ENCODE assay signal across 8 cellular contexts in the genomic region with DNA sequence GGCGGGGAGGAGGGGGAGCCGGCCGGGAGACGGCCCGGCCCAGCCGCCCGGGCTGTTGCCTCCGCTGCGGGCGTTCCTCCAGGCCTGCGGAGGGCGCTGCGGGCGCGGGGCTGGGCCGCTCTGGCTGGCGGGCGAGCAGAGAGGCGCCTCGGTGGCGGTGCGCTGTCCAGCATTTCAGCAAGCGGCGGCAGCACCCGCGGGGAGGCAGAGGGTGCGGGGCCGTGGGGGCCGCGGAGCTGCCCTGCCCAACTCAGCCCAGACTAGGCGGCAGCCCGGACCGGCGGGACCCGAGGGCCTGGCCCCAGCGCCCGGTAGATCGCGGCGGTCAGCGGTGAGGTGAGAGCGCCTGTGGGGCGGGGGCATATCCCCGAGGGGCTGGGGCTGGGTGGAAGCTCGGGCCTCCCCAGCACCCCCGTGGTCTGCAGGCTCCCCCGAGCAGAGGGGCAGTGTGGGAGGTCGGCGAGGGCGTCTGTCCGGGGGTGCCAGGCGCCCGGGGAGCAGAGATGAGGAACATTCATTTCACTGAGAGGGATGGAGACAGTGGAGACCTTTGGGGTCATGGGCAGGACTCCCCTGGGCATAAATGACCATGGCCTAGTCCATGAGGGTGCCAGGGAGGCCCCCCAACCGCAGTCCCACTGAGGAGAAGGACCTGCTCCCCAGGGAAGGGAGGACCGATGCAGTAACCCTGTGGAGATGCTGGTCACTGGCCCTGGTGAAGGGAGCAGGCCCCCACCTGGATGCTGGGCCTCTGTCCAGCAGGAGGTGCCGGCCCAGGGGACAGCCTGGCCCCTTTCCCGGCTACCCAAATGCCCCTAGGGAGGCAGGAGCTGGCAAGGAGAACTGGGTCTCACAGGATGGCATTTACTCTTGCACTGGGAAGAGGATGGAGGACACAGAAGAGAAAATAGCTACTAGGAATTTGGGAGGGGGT. TPM values are rescaled to one million over a fixed set of nuclear protein-coding genes. Genes with fewer than 3 reads are reported as not detected.
DNase-seq lines count a peak whose midpoint lies in the region; ATAC-seq and TF ChIP-seq lines count a peak whose summit lies in the region.

A gene with protein sequence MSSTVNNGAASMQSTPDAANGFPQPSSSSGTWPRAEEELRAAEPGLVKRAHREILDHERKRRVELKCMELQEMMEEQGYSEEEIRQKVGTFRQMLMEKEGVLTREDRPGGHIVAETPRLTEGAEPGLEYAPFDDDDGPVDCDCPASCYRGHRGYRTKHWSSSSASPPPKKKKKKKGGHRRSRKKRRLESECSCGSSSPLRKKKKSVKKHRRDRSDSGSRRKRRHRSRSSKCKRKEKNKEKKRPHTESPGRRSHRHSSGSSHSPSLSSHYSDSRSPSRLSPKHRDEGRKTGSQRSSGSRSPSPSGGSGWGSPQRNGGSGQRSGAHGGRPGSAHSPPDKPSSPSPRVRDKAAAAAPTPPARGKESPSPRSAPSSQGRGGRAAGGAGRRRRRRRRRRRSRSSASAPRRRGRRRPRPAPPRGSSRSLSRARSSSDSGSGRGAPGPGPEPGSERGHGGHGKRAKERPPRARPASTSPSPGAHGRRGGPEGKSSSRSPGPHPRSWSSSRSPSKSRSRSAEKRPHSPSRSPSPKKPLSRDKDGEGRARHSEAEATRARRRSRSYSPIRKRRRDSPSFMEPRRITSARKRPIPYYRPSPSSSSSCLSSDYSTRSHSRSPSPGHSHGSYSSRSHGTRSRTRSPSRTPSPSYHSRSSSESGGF (plus strand): TSS at position 165 of the 934 bp plus-strand sequence. CDS start 33,171 bp downstream, outside the sequence.

- H3K4me1 ChIP-seq in ES-I3 (ENCODE audit: insufficient read depth, low read length) = peaks cover 2% of the 10 kb centered on the region; the same call in 1 of the 2 replicates

- no peaks in the 10 kb centered on the region for H3K9me3 Mint-ChIP-seq in chondrocyte (ENCODE audit: low read depth)

- no peaks in the 10 kb centered on the region for H3K9me3 ChIP-seq in ES-I3 (ENCODE audit: control insufficient read depth, insufficient read depth, low read length)

- H3K36me3 Mint-ChIP-seq in chondrocyte (ENCODE audit: low read depth) = no peaks in the 10 kb centered on the region

- ATAC-seq in HG03159 (IDR thresholded peaks at IDR 0.05; ENCODE audit: unreplicated experiment) = peak; percentile 58
- no peak for ATAC-seq in HG02588 (IDR thresholded peaks at IDR 0.05; ENCODE audit: unreplicated experiment)

- TF ChIP-seq CTCF in chondrocyte (IDR thresholded peaks at IDR 0.05) = peak; percentile 80

- H3K4me1 Mint-ChIP-seq in chondrocyte (ENCODE audit: low read depth) = no peaks in the 10 kb centered on the region

- H3K27me3 Mint-ChIP-seq in chondrocyte (ENCODE audit: low read depth) = peaks cover 28% of the 10 kb centered on the region

- no peak within 1 kb of the TSS for H3K4me3 Mint-ChIP-seq in chondrocyte (ENCODE audit: unreplicated experiment)

- peak within 1 kb of the TSS; percentile 53; the same call in 1 of the 2 replicates for H3K9ac ChIP-seq in ES-I3 (ENCODE audit: low read depth, low read length)

- no peak within 1 kb of the TSS for H3K27ac Mint-ChIP-seq in chondrocyte (ENCODE audit: unreplicated experiment)

- peak; percentile 70 for DNase-seq in NCI-H460 (ENCODE audit: extremely low read depth, low read depth)
- peak; percentile 75 to 80 for DNase-seq in activated CD4-positive, alpha-beta T cell treated with anti-CD3 and anti-CD28 coated beads for 4 hours
- DNase-seq in chondrocyte (ENCODE audit: low spot score) = no peak
- peak; percentile 71 for DNase-seq in kidney tubule cell (ENCODE audit: low spot score)
- peak; percentile 84 for DNase-seq in stimulated activated CD4-positive, alpha-beta T cell treated with anti-CD3 and anti-CD28 coated beads, Interleukin-1b, Interleukin-23, amount 100 ng/mL, for 48 hours

- H3K36me3 ChIP-seq in ES-I3 (ENCODE audit: insufficient read depth, low read length) = no peaks in the 10 kb centered on the region

RNA-seq across cellular contexts. Expression of the gene that starts here (rescaled TPM):
- total RNA-seq in NCI-H460 (2014; rRNA removed; shearing (Covaris generic)) = 2.9 and 3.1 TPM in 2 replicates
- polyA plus RNA-seq in NCI-H460 (2014; cell fraction: nucleus; rRNA removed) = 1.1 and 1.6 TPM in 2 replicates
- 1.4 to 2.6 TPM (median 1.7 TPM) in 3 replicates for total RNA-seq in chondrocyte
